10 cellular contexts compared by ENCODE assay signal in the genomic region with DNA sequence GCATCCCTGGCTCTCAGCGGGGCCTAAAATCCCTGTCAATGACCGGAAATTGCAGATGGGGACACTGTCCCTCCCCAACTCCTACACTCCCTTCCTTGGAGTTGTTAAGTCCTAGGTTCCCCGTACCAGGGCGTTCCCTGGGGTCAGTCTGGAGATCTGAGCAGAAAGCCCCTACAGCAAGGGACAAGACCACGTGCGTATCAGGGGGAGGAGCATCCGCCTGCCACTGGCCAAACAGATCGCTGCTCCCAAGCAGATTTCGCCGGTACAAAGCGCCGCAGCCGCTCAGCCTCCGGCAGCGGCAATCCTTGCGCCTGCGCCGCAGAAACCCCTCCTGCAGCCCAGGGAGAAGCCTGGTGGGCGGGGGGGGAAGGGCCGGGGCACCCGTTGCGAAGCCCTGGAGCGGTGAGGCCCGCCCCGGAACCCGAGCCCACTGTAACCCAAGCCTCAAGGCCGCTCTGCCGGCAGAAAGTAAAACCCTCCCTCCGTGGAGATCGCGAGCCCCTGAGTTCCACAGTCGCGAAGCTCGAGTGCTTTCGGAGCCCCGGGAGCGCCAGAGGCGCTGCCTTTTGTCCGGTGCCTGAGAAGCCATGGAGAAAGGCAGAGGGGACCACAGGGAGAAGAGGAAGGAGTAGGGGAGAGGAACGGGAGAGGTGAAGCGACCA.
A peak's percentile ranks its signal among the peaks of the same experiment; 100 is the strongest.
DNase-seq lines count a peak whose midpoint lies in the region; ATAC-seq, FAIRE-seq and TF ChIP-seq lines count a peak whose summit lies in the region.
"Had no signal": no experiment of that assay in that cellular context is flagged by ENCODE, and none has a peak within 500 bp of the region (broad histone marks: within the 10 kb centered on the region; RNA-seq: fewer than 3 reads in every experiment).

No MANE protein-coding gene starts in this region.

- no peak for FAIRE-seq in D721Med (lab: Jason Lieb, UNC)

- TF ChIP-seq CTCF in D721Med (IDR thresholded peaks at IDR 0.05; ENCODE audit: insufficient read depth, missing control alignments): no peak

- DNase-seq in D721Med (ENCODE audit: insufficient read length, low spot score) (peak; percentile 93), NCI-H1694 treated with DMSO at 0.1 percent for 48 hours (lab: John Stamatoyannopoulos, UW) (peak; percentile 79), astrocyte of the hippocampus (ENCODE audit: low read depth, low spot score) (peak; percentile 85), middle frontal gyrus (ENCODE audit: extremely low spot score, low spot score) (peak; percentile 76), RKO (ENCODE audit: low spot score) (no peak), GM03348 (ENCODE audit: low spot score) (no peak)
- DNase-seq: EL, Peyer's patch had no signal

- no peak for ATAC-seq in HG03457 (IDR thresholded peaks at IDR 0.05; ENCODE audit: unreplicated experiment)
- no peak for ATAC-seq in HG03460 (IDR thresholded peaks at IDR 0.05; ENCODE audit: unreplicated experiment)

Comparison
In these comparisons a context has a peak if more than half of its experiments do, and no peak if none do; other contexts are left out.
1. DNase-seq: peak in D721Med (single experiment), NCI-H1694 treated with DMSO at 0.1 percent for 48 hours (single experiment), astrocyte of the hippocampus (single experiment) and middle frontal gyrus (single experiment); none in RKO (single experiment) and GM03348 (single experiment).